In genomic region chr4:67702166-67702565, GRCh38 we compare ENCODE assay signal across 9 cellular contexts. TPM values are rescaled to one million over a fixed set of nuclear protein-coding genes. Genes with fewer than 3 reads are reported as not detected.
DNase-seq lines count a peak whose midpoint lies in the region; ATAC-seq, FAIRE-seq and TF ChIP-seq lines count a peak whose summit lies in the region.
"Had no signal": no experiment of that assay in that cellular context is flagged by ENCODE, and none has a peak within 500 bp of the region (broad histone marks: within the 10 kb centered on the region; RNA-seq: fewer than 3 reads in every experiment).

No MANE protein-coding gene starts in this region.

- peaks cover 96% of the 10 kb centered on the region for H3K79me2 ChIP-seq in SK-N-SH (ENCODE audit: insufficient read depth)

- H2AFZ ChIP-seq in SK-N-SH (ENCODE audit: low read depth) = peak overlapping the region; percentile 98; the same call in 1 of the 2 replicates

- 85% methylated on average over 2 of the region's 2 CpGs for WGBS in SK-N-SH (ENCODE audit: low lambda C conversion rate)

- peaks cover 0 to 7% of the 10 kb centered on the region in 2 experiments; a peak in 3 of 4 replicates for H3K4me1 ChIP-seq in SK-N-SH (ENCODE audit: control insufficient read depth in 1 of 2, insufficient read depth in 2 of 2, low read depth in 1 of 2, low read length in 1 of 2)

- CTCF ChIA-PET in SK-N-SH (lab: Yijun Ruan, JAX) = interaction anchor here (1.5 to 2.6 kb wide), 2 partner anchors 47 to 69 kb away, joined by 3 to 8 read pairs; no protein-coding TSS in a partner anchor

- TF ChIP-seq RAD21 in SK-N-SH (IDR thresholded peaks at IDR 0.05; ENCODE audit: low read length) = no peak

- H3K9me3 Mint-ChIP-seq in activated T-cell treated with anti-CD3 and anti-CD28 coated beads, Interleukin-2, amount 50 U/mL, for 24 hours = peaks cover 11% of the 10 kb centered on the region
- peaks cover 7% of the 10 kb centered on the region for H3K9me3 Mint-ChIP-seq in stimulated activated effector memory CD8-positive, alpha-beta T cell treated with anti-CD3 and anti-CD28 coated beads, Interleukin-12 subunit alpha, Interleukin-12 subunit beta, amount 100 ng/mL, for 72 hours

- FAIRE-seq in H54 (lab: Jason Lieb, UNC) = no peak

- peak overlapping the region; percentile 96 for H3K27ac Mint-ChIP-seq in activated T-cell treated with anti-CD3 and anti-CD28 coated beads, Interleukin-2, amount 50 U/mL, for 24 hours
- peak overlapping the region; percentile 97 for H3K27ac Mint-ChIP-seq in stimulated activated effector memory CD8-positive, alpha-beta T cell treated with anti-CD3 and anti-CD28 coated beads, Interleukin-12 subunit alpha, Interleukin-12 subunit beta, amount 100 ng/mL, for 72 hours

- no peaks in the 10 kb centered on the region for H3K27me3 ChIP-seq in SK-N-SH (ENCODE audit: insufficient read depth)
- H3K27me3 ChIP-seq: testis had no signal

- TF ChIP-seq POLR2A in H54 (IDR thresholded peaks at IDR 0.05; ENCODE audit: low read depth, low read length) = no peak

- H3K9me3 ChIP-seq in SK-N-SH = no peaks in the 10 kb centered on the region
- H3K9me3 ChIP-seq: testis had no signal

- no peak for ATAC-seq in stimulated activated effector memory CD8-positive, alpha-beta T cell treated with anti-CD3 and anti-CD28 coated beads, Interleukin-12 subunit alpha, Interleukin-12 subunit beta, amount 100 ng/mL, for 72 hours
- ATAC-seq in HG03432 (IDR thresholded peaks at IDR 0.05; ENCODE audit: unreplicated experiment) = no peak

- no peaks in the 10 kb centered on the region for H3K27me3 Mint-ChIP-seq in activated T-cell treated with anti-CD3 and anti-CD28 coated beads, Interleukin-2, amount 50 U/mL, for 24 hours

- H3K4me2 ChIP-seq in SK-N-SH = peak overlapping the region; percentile 84

- no peaks in the 10 kb centered on the region for H3F3A ChIP-seq in SK-N-SH (replicated peaks; ENCODE audit: insufficient read depth)

- no peaks in the 10 kb centered on the region for H3K9me2 ChIP-seq in SK-N-SH

- POLR2A ChIA-PET in SK-N-SH (lab: Yijun Ruan, JAX) = interaction anchor here (2.7 kb wide), 1 partner anchor 10 kb away, joined by 7 read pairs; no protein-coding TSS in a partner anchor

- peak overlapping the region; percentile 85 to 92 for H3K27ac ChIP-seq in SK-N-SH (ENCODE audit: low read depth in 2 of 2, low read length in 1 of 2)

- peaks cover 0 to 11% of the 10 kb centered on the region in 2 experiments for H3K36me3 ChIP-seq in SK-N-SH (replicated peaks in 1 of 2; ENCODE audit: control insufficient read depth in 1 of 2, insufficient read depth in 2 of 2, low read length in 1 of 2)

- H3K4me1 Mint-ChIP-seq in activated T-cell treated with anti-CD3 and anti-CD28 coated beads, Interleukin-2, amount 50 U/mL, for 24 hours (ENCODE audit: low read depth) = peaks cover 65% of the 10 kb centered on the region
- H3K4me1 Mint-ChIP-seq in stimulated activated effector memory CD8-positive, alpha-beta T cell treated with anti-CD3 and anti-CD28 coated beads, Interleukin-12 subunit alpha, Interleukin-12 subunit beta, amount 100 ng/mL, for 72 hours = peaks cover 57% of the 10 kb centered on the region

- H3K36me3 Mint-ChIP-seq in activated T-cell treated with anti-CD3 and anti-CD28 coated beads, Interleukin-2, amount 50 U/mL, for 24 hours (ENCODE audit: low read depth) = peaks cover 63% of the 10 kb centered on the region
- H3K36me3 Mint-ChIP-seq in stimulated activated effector memory CD8-positive, alpha-beta T cell treated with anti-CD3 and anti-CD28 coated beads, Interleukin-12 subunit alpha, Interleukin-12 subunit beta, amount 100 ng/mL, for 72 hours = peaks cover 24% of the 10 kb centered on the region

- no peak for DNase-seq in activated T-cell treated with anti-CD3 and anti-CD28 coated beads, Interleukin-2, amount 50 U/mL, for 24 hours
- DNase-seq in activated T-cell treated with anti-CD3 and anti-CD28 coated beads, Interleukin-2, amount 50 U/mL, for 48 hours = no peak
- DNase-seq in SK-N-SH = no peak
- DNase-seq in foreskin fibroblast = no peak
- DNase-seq in stimulated activated effector memory CD8-positive, alpha-beta T cell treated with anti-CD3 and anti-CD28 coated beads, Interleukin-12 subunit alpha, Interleukin-12 subunit beta, amount 100 ng/mL, for 72 hours (ENCODE audit: low spot score in 2 of 2) = no peak
- DNase-seq in HUDEP-2 (lab: John Stamatoyannopoulos, UW; ENCODE audit: unreplicated experiment in 76 of 76) = no peak
- no peak for DNase-seq in H54 (ENCODE audit: insufficient read length, low spot score)
- DNase-seq: testis had no signal

- peak overlapping the region; percentile 88 for H3K4me3 Mint-ChIP-seq in activated T-cell treated with anti-CD3 and anti-CD28 coated beads, Interleukin-2, amount 50 U/mL, for 24 hours
- H3K4me3 Mint-ChIP-seq in stimulated activated effector memory CD8-positive, alpha-beta T cell treated with anti-CD3 and anti-CD28 coated beads, Interleukin-12 subunit alpha, Interleukin-12 subunit beta, amount 100 ng/mL, for 72 hours = peak overlapping the region; percentile 90

- H4K20me1 ChIP-seq in SK-N-SH (ENCODE audit: insufficient read depth) = no peaks in the 10 kb centered on the region; the same call in 1 of the 2 replicates

- H3K9ac ChIP-seq in SK-N-SH = peak overlapping the region; percentile 72

- no peak for TF ChIP-seq EP300 in SK-N-SH (IDR thresholded peaks at IDR 0.05; ENCODE audit: borderline replicate concordance in 1 of 2, low read depth in 1 of 2, low read length in 1 of 2)

- no peak for TF ChIP-seq CTCF in SK-N-SH (IDR thresholded peaks at IDR 0.05)
- no peak for TF ChIP-seq CTCF in foreskin fibroblast (IDR thresholded peaks at IDR 0.05; ENCODE audit: low read depth, low read length)

- H3K4me3 ChIP-seq in SK-N-SH (ENCODE audit: low read depth in 2 of 2, low read length in 1 of 2) (peak overlapping the region; percentile 82 to 86), foreskin fibroblast (ENCODE audit: low read depth in 1 of 2, low read length in 2 of 2) (peak overlapping the region; percentile 72 to 81)

TF ChIP-seq in SK-N-SH, 30 proteins besides CTCF, POLR2A, EP300 and RAD21 (continues in another document):
- TF ChIP-seq GATA2 (CRISPR knock-in tag; IDR thresholded peaks at IDR 0.05) (no peak), NFIC (IDR thresholded peaks at IDR 0.05; ENCODE audit: borderline replicate concordance) (no peak), CHD2 (IDR thresholded peaks at IDR 0.05; ENCODE audit: low read length, partially characterized antibody) (no peak), FOXJ3 (CRISPR knock-in tag; IDR thresholded peaks at IDR 0.05) (no peak), RCOR1 (IDR thresholded peaks at IDR 0.05; ENCODE audit: low read length) (no peak), TCF12 (IDR thresholded peaks at IDR 0.05) (no peak)
- TF ChIP-seq, protein P1, sequence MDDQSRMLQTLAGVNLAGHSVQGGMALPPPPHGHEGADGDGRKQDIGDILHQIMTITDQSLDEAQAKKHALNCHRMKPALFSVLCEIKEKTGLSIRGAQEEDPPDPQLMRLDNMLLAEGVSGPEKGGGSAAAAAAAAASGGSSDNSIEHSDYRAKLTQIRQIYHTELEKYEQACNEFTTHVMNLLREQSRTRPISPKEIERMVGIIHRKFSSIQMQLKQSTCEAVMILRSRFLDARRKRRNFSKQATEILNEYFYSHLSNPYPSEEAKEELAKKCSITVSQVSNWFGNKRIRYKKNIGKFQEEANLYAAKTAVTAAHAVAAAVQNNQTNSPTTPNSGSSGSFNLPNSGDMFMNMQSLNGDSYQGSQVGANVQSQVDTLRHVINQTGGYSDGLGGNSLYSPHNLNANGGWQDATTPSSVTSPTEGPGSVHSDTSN (IDR thresholded peaks at IDR 0.05) = no peak
- TF ChIP-seq, protein P2, sequence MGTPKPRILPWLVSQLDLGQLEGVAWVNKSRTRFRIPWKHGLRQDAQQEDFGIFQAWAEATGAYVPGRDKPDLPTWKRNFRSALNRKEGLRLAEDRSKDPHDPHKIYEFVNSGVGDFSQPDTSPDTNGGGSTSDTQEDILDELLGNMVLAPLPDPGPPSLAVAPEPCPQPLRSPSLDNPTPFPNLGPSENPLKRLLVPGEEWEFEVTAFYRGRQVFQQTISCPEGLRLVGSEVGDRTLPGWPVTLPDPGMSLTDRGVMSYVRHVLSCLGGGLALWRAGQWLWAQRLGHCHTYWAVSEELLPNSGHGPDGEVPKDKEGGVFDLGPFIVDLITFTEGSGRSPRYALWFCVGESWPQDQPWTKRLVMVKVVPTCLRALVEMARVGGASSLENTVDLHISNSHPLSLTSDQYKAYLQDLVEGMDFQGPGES (IDR thresholded peaks at IDR 0.05; ENCODE audit: low read depth, low read length) = no peak
- TF ChIP-seq, protein P3, sequence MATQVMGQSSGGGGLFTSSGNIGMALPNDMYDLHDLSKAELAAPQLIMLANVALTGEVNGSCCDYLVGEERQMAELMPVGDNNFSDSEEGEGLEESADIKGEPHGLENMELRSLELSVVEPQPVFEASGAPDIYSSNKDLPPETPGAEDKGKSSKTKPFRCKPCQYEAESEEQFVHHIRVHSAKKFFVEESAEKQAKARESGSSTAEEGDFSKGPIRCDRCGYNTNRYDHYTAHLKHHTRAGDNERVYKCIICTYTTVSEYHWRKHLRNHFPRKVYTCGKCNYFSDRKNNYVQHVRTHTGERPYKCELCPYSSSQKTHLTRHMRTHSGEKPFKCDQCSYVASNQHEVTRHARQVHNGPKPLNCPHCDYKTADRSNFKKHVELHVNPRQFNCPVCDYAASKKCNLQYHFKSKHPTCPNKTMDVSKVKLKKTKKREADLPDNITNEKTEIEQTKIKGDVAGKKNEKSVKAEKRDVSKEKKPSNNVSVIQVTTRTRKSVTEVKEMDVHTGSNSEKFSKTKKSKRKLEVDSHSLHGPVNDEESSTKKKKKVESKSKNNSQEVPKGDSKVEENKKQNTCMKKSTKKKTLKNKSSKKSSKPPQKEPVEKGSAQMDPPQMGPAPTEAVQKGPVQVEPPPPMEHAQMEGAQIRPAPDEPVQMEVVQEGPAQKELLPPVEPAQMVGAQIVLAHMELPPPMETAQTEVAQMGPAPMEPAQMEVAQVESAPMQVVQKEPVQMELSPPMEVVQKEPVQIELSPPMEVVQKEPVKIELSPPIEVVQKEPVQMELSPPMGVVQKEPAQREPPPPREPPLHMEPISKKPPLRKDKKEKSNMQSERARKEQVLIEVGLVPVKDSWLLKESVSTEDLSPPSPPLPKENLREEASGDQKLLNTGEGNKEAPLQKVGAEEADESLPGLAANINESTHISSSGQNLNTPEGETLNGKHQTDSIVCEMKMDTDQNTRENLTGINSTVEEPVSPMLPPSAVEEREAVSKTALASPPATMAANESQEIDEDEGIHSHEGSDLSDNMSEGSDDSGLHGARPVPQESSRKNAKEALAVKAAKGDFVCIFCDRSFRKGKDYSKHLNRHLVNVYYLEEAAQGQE (IDR thresholded peaks at IDR 0.05; ENCODE audit: low read depth, low read length) = no peak

RNA-seq across cellular contexts. Expression of gene UBA6, which starts 1.2 kb away (rescaled TPM):
- 50.6 and 51.0 TPM in 2 replicates for polyA plus RNA-seq in SK-N-SH (2012; rRNA removed)
- polyA plus RNA-seq in SK-N-SH (2012; cell fraction: cytosol; rRNA removed) = 71.9 and 72.6 TPM in 2 replicates
- 50.6 and 84.5 TPM in 2 replicates for polyA plus RNA-seq in SK-N-SH (2012; cell fraction: nucleus; rRNA removed)

RNA-seq across cellular contexts. Expression of gene GNRHR, which starts 52.0 kb away (rescaled TPM):
- 0.02 and 0.06 TPM in 2 replicates for polyA plus RNA-seq in SK-N-SH (2012; rRNA removed)
- 0.04 and 0.06 TPM in 2 replicates for polyA plus RNA-seq in SK-N-SH (2012; cell fraction: cytosol; rRNA removed)
- 0.08 and 0.14 TPM in 2 replicates for polyA plus RNA-seq in SK-N-SH (2012; cell fraction: nucleus; rRNA removed)
